Comparison of ENCODE assay signal across 8 cellular contexts in genomic region chr12:80195143-80195726, GRCh38.
DNase-seq lines count a peak whose midpoint lies in the region; ATAC-seq and TF ChIP-seq lines count a peak whose summit lies in the region.

No MANE protein-coding gene starts in this region.

- intact Hi-C loops in vagina (cut with DNase I) = no loop called here

- H3K9me3 ChIP-seq in vagina = no peaks in the 10 kb centered on the region

- TF ChIP-seq CTCF in C4-2B (conservative IDR thresholded peaks at IDR 0.05) = peak; percentile 75
- peak; percentile 85 for TF ChIP-seq CTCF in LNCaP clone FGC (IDR thresholded peaks at IDR 0.05; ENCODE audit: control insufficient read depth, extremely low read depth, insufficient read depth)
- TF ChIP-seq CTCF in VCaP (conservative IDR thresholded peaks at IDR 0.05) = peak; percentile 91
- no peak for TF ChIP-seq CTCF in vagina (IDR thresholded peaks at IDR 0.05)

- H3K36me3 ChIP-seq in vagina = no peaks in the 10 kb centered on the region

- TF ChIP-seq POLR2A in vagina (IDR thresholded peaks at IDR 0.05) = no peak

- DNase-seq in LNCaP clone FGC (ENCODE audit: low read depth) (peak; percentile 34), iris pigment epithelial cell (ENCODE audit: low read depth) (peak; percentile 78), NCI-H1048 (lab: John Stamatoyannopoulos, UW) (no peak), vagina (ENCODE audit: extremely low spot score in 2 of 2) (no peak)
- no peak for DNase-seq in stimulated activated naive CD4-positive, alpha-beta T cell (lab: John Stamatoyannopoulos, UW)

- no peaks in the 10 kb centered on the region for H3K27me3 ChIP-seq in vagina

- H3K4me3 ChIP-seq in LNCaP clone FGC (ENCODE audit: low read depth, low read length) (no peak overlapping the region), vagina (no peak overlapping the region)

- H3K27ac ChIP-seq in C4-2B (no peak overlapping the region), VCaP (no peak overlapping the region), vagina (no peak overlapping the region)

- ATAC-seq in GM19351 (IDR thresholded peaks at IDR 0.05; ENCODE audit: unreplicated experiment) = peak; percentile 75

- H3K4me1 ChIP-seq in vagina = no peaks in the 10 kb centered on the region

Comparison
In these comparisons a context has a peak if more than half of its experiments do, and no peak if none do; other contexts are left out.
1. CTCF ChIP-seq: peak in C4-2B (single experiment), LNCaP clone FGC (single experiment) and VCaP (single experiment); none in vagina (0 of 3).
2. DNase-seq: peak in LNCaP clone FGC (single experiment) and iris pigment epithelial cell (single experiment); none in NCI-H1048 (single experiment), vagina (0 of 2) and stimulated activated naive CD4-positive, alpha-beta T cell (0 of 6).